In the genomic region with DNA sequence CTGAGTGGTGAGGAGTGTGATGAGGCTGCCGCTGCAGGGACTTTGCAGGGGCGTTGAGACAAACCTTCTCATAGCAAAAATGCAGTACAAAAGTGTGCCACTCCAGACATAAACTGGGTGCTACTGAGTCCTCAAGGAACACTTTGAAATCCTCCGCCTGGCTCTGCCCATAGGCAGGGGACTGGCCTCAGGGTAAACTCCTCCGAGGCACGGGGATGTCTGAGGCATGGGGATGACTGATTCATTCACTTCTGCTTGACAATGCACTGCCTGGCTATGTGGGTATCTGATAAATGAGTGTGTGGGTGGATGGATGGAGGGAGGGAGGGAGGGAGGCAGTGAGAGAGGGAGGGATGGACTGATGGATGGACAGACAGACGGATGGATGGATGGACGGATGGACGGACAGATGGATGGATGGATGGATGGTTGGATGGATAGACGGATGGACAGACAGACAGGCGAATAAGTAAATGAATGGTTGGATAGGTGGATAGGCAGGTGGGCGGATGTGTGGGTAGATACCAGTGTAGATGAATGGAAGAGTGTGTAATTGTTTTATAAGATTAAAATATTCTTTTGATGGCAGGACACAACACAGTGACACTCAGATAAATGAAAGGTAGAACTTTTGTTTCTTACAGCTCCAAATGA, we compare ENCODE assay signal across 23 cellular contexts. TPM values are rescaled to one million over a fixed set of nuclear protein-coding genes. Genes with fewer than 3 reads are reported as not detected.
"Had no signal": no experiment of that assay in that cellular context is flagged by ENCODE, and none has a peak within 500 bp of the region (broad histone marks: within the 10 kb centered on the region; RNA-seq: fewer than 3 reads in every experiment).

No MANE protein-coding gene starts in this region.

- H3K9me3 Mint-ChIP-seq: activated CD4-positive, alpha-beta T cell treated with anti-CD3 and anti-CD28 coated beads, Interleukin-2, amount 10 ng/mL, durations not matched to agents 24 days and 14 days; activated CD8-positive, alpha-beta T cell treated with anti-CD3 and anti-CD28 coated beads for 36 hours; activated naive CD4-positive, alpha-beta T cell treated with anti-CD3 and anti-CD28 coated beads, Interleukin-2, amount 10 ng/mL, durations not matched to agents 7 days and 5 days; activated naive CD8-positive, alpha-beta T cell treated with anti-CD3 and anti-CD28 coated beads, Interleukin-2, amount 50 U/mL, for 24 hours; activated T-cell treated with anti-CD3 and anti-CD28 coated beads, Interleukin-2, amount 50 U/mL, for 24 hours; memory B cell; naive B cell; stimulated activated naive CD8-positive, alpha-beta T cell treated with anti-CD3 and anti-CD28 coated beads, Interleukin-15, Interleukin-2, amounts not matched to agents 100 ng/mL and 50 ng/mL, for 24 hours; T-cell had no signal

- DNase-seq: activated CD4-positive, alpha-beta T cell treated with anti-CD3 and anti-CD28 coated beads, Interleukin-2, amount 10 ng/mL, durations not matched to agents 24 days and 14 days; activated CD4-positive, CD25-positive, alpha-beta regulatory T cell; activated CD8-positive, alpha-beta T cell treated with anti-CD3 and anti-CD28 coated beads for 36 hours; activated effector memory CD4-positive, alpha-beta T cell treated with Interleukin-2 at 50 U/mL for 16 hours; activated naive CD4-positive, alpha-beta T cell treated with anti-CD3 and anti-CD28 coated beads, Interleukin-2, amount 10 ng/mL, durations not matched to agents 7 days and 5 days; activated naive CD8-positive, alpha-beta T cell treated with anti-CD3 and anti-CD28 coated beads, Interleukin-2, amount 50 U/mL, for 24 hours; activated T-cell treated with anti-CD3 and anti-CD28 coated beads, Interleukin-2, amount 50 U/mL, for 24 hours; effector CD4-positive, alpha-beta T cell; heart left ventricle; left ventricle myocardium superior; mucosa of descending colon; naive B cell; T-cell had no signal

- H3K36me3 Mint-ChIP-seq: activated naive CD4-positive, alpha-beta T cell treated with anti-CD3 and anti-CD28 coated beads, Interleukin-2, amount 10 ng/mL, durations not matched to agents 7 days and 5 days; memory B cell; T-cell had no signal

- H3K27ac Mint-ChIP-seq: activated CD4-positive, alpha-beta T cell treated with anti-CD3 and anti-CD28 coated beads, Interleukin-2, amount 10 ng/mL, durations not matched to agents 24 days and 14 days; activated CD8-positive, alpha-beta T cell treated with anti-CD3 and anti-CD28 coated beads for 36 hours; activated naive CD4-positive, alpha-beta T cell treated with anti-CD3 and anti-CD28 coated beads, Interleukin-2, amount 10 ng/mL, durations not matched to agents 7 days and 5 days; activated naive CD8-positive, alpha-beta T cell treated with anti-CD3 and anti-CD28 coated beads, Interleukin-2, amount 50 U/mL, for 24 hours; activated T-cell treated with anti-CD3 and anti-CD28 coated beads, Interleukin-2, amount 50 U/mL, for 24 hours; memory B cell; stimulated activated naive CD8-positive, alpha-beta T cell treated with anti-CD3 and anti-CD28 coated beads, Interleukin-15, Interleukin-2, amounts not matched to agents 100 ng/mL and 50 ng/mL, for 24 hours; T-cell had no signal

- H3K4me1 Mint-ChIP-seq: memory B cell had no signal

- H3K27ac ChIP-seq: ascending aorta, gastroesophageal sphincter, heart left ventricle, prostate gland, right atrium auricular region had no signal

- ATAC-seq: activated CD8-positive, alpha-beta T cell treated with anti-CD3 and anti-CD28 coated beads for 36 hours; activated naive CD8-positive, alpha-beta T cell treated with anti-CD3 and anti-CD28 coated beads, Interleukin-2, amount 50 U/mL, for 24 hours; esophagus mucosa; gastroesophageal sphincter; heart left ventricle; left ventricle myocardium superior; mucosa of descending colon; T-cell had no signal

- H3K4me3 ChIP-seq: ascending aorta, gastroesophageal sphincter, heart left ventricle, mucosa of descending colon, prostate gland, right atrium auricular region, tibial nerve had no signal

- H3K4me1 ChIP-seq: ascending aorta, prostate gland had no signal

- H3K9me3 ChIP-seq: ascending aorta, gastroesophageal sphincter, heart left ventricle, mucosa of descending colon, prostate gland, right atrium auricular region, tibial nerve had no signal

- H3K4me3 Mint-ChIP-seq: activated CD4-positive, alpha-beta T cell treated with anti-CD3 and anti-CD28 coated beads, Interleukin-2, amount 10 ng/mL, durations not matched to agents 24 days and 14 days; activated CD8-positive, alpha-beta T cell treated with anti-CD3 and anti-CD28 coated beads for 36 hours; activated naive CD4-positive, alpha-beta T cell treated with anti-CD3 and anti-CD28 coated beads, Interleukin-2, amount 10 ng/mL, durations not matched to agents 7 days and 5 days; activated naive CD8-positive, alpha-beta T cell treated with anti-CD3 and anti-CD28 coated beads, Interleukin-2, amount 50 U/mL, for 24 hours; activated T-cell treated with anti-CD3 and anti-CD28 coated beads, Interleukin-2, amount 50 U/mL, for 24 hours; memory B cell; stimulated activated naive CD8-positive, alpha-beta T cell treated with anti-CD3 and anti-CD28 coated beads, Interleukin-15, Interleukin-2, amounts not matched to agents 100 ng/mL and 50 ng/mL, for 24 hours; T-cell had no signal

RNA-seq across cellular contexts. Expression of a gene that starts 2.1 kb away (rescaled TPM):
- total RNA-seq: activated CD4-positive, alpha-beta T cell treated with anti-CD3 and anti-CD28 coated beads, Interleukin-2, amount 10 ng/mL, durations not matched to agents 24 days and 14 days; activated CD8-positive, alpha-beta T cell treated with anti-CD3 and anti-CD28 coated beads for 36 hours had no signal

RNA-seq across cellular contexts. Expression of a gene that starts 53.4 kb away (rescaled TPM):
- total RNA-seq: activated CD4-positive, alpha-beta T cell treated with anti-CD3 and anti-CD28 coated beads, Interleukin-2, amount 10 ng/mL, durations not matched to agents 24 days and 14 days; activated CD8-positive, alpha-beta T cell treated with anti-CD3 and anti-CD28 coated beads for 36 hours; ascending aorta; cerebellum; left ventricle myocardium superior; osteocyte; T-cell had no signal
